In the genomic region with DNA sequence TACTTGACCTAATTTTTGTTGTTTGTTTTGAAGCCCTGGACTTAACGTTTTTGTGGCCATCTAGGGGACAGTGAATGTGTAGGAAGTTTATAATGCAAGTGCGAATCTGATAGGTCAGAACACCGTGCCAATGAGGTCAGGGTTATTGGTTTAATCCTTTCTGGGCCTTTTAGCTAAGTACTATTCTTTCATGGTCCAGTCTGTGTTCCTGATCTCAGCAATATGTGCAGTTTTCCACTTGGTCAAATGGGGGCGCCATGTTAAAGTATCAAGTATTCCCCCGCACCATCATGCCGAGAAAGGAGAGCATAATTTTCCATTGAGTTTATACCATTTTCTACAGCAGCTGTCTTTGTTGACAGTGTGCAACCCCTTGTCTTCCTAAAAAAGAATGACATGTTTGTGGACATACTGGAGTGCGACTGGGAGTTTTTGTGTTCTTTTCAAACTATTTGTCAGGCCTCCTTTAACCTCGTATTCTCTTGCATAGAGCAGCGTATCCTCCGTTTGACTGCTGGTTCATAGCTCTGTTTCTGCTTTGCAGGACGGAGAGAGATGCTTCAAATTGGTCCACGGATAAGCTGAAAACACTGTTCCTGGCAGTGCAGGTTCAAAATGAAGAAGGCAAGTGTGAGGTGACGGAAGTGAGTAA, we compare ENCODE assay signal across 8 cellular contexts. TPM values are rescaled to one million over a fixed set of nuclear protein-coding genes. Genes with fewer than 3 reads are reported as not detected.
DNase-seq lines count a peak whose midpoint lies in the region; ATAC-seq, FAIRE-seq and TF ChIP-seq lines count a peak whose summit lies in the region.

No MANE protein-coding gene starts in this region.

- H3K27ac ChIP-seq in VCaP (peak overlapping the region; percentile 91), HepG2 (ENCODE audit: extremely low read length, insufficient read depth, low read length) (peak overlapping the region; percentile 88)

- POLR2A ChIA-PET in HepG2 (lab: Yijun Ruan, JAX), result interaction anchor here (0.9 to 2.7 kb wide), 8 partner anchors 9 to 156 kb away, joined by 3 to 10 read pairs (median 6); a partner anchor contains a TSS

- ATAC-seq in HepG2, result no peak
- ATAC-seq in GM21360 (IDR thresholded peaks at IDR 0.05; ENCODE audit: unreplicated experiment), result no peak

- peak overlapping the region; percentile 79 to 98 (median 90) for H3K4me3 ChIP-seq in HepG2 (replicated peaks in 1 of 3; ENCODE audit: insufficient read depth in 1 of 3, low read depth in 2 of 3, low read length in 3 of 3)

- TF ChIP-seq EP300 in HepG2 (IDR thresholded peaks at IDR 0.05; ENCODE audit: low read depth in 2 of 2, low read length in 2 of 2) (no peak), HepG2 (CRISPR knock-in tag; IDR thresholded peaks at IDR 0.05; ENCODE audit: borderline replicate concordance) (no peak)

- no peak for TF ChIP-seq POLR2A in HepG2 (IDR thresholded peaks at IDR 0.05; ENCODE audit: insufficient read depth in 1 of 2, low read depth in 2 of 2, low read length in 2 of 2)

- H3K4me2 ChIP-seq in HepG2 (ENCODE audit: low read depth, low read length), result peak overlapping the region; percentile 95

- TSS peak; percentile 50 for BruUV-seq in HepG2 (replicated peaks; lab: Mats Ljungman, UMichigan)

- TF ChIP-seq RAD21 in HepG2 (CRISPR knock-in tag; IDR thresholded peaks at IDR 0.05), result peak; percentile 38; the same call in 1 of the 2 replicates

- peak; percentile 42 for DNase-seq in NCI-H1436 (lab: John Stamatoyannopoulos, UW)
- DNase-seq in NCI-H1436 treated with DMSO at 0.1 percent for 48 hours (lab: John Stamatoyannopoulos, UW), result no peak
- DNase-seq in NCI-H146 treated with DMSO at 0.1 percent for 48 hours (lab: John Stamatoyannopoulos, UW; ENCODE audit: unreplicated experiment), result peak; percentile 12
- peak; percentile 46 for DNase-seq in central memory CD4-positive, alpha-beta T cell
- DNase-seq in HepG2 (ENCODE audit: low spot score), result peak; percentile 75
- DNase-seq in stimulated activated CD4-positive, alpha-beta T cell treated with anti-CD3 and anti-CD28 coated beads, Interleukin-2, amount 100 ng/mL, for 4 hours (ENCODE audit: low read depth), result peak; percentile 46

- H3K79me2 ChIP-seq in HepG2 (ENCODE audit: insufficient read depth, low read length), result peaks cover 48% of the 10 kb centered on the region

- no peaks in the 10 kb centered on the region; a peak in 1 of 5 replicates for H3K27me3 ChIP-seq in HepG2 (ENCODE audit: control insufficient read depth in 1 of 2, insufficient read depth in 2 of 2, low read length in 2 of 2)

- TF ChIP-seq CTCF in VCaP (conservative IDR thresholded peaks at IDR 0.05) (peak; percentile 77), HepG2 (CRISPR knock-in tag; IDR thresholded peaks at IDR 0.05) (peak; percentile 77)

- H3K9me3 ChIP-seq in HepG2 (ENCODE audit: low read length), result no peaks in the 10 kb centered on the region

- H3K9ac ChIP-seq in HepG2 (ENCODE audit: insufficient read depth, low read depth, low read length), result peak overlapping the region; percentile 89

- H3K36me3 ChIP-seq in HepG2 (replicated peaks in 1 of 2; ENCODE audit: control insufficient read depth in 1 of 2, insufficient read depth in 2 of 2, low read length in 2 of 2), result peaks cover 29 to 42% of the 10 kb centered on the region in 2 experiments

- FAIRE-seq in HepG2 (lab: Jason Lieb, UNC), result peak; percentile 60

- CTCF ChIA-PET in HepG2 (lab: Yijun Ruan, JAX; ENCODE audit: low intra/inter-chr PET ratio, low total read pairs), result interaction anchor here (0.7 to 1.8 kb wide), 2 partner anchors 9 to 93 kb away, joined by 4 to 14 read pairs; no protein-coding TSS in a partner anchor

- peaks cover 8% of the 10 kb centered on the region for H4K20me1 ChIP-seq in HepG2 (ENCODE audit: insufficient read depth, low read length)

- in situ Hi-C loops in HepG2 (cut with HindIII; ENCODE audit: extremely low pct_ligation_motif_present, low pct_unique_long_range_greater_than_20kb), result loop anchor here (5.0 kb wide), 1 partner anchor 93 kb away; no protein-coding TSS in a partner anchor

- peaks cover 35% of the 10 kb centered on the region for H3K4me1 ChIP-seq in HepG2 (ENCODE audit: insufficient read depth, low read length)

- H2AFZ ChIP-seq in HepG2 (ENCODE audit: low read length), result no peak overlapping the region

- intact Hi-C loops in HepG2 (cut with micrococcal nuclease; ENCODE audit: unreplicated experiment), result loop anchor here (1.0 to 5.0 kb wide), 3 partner anchors 40 to 137 kb away; a partner anchor contains a TSS

- WGBS in HepG2 (ENCODE audit: low lambda C conversion rate), result 44% methylated on average over 13 of the region's 13 CpGs

RNA-seq across cellular contexts. Expression of a gene that starts 1.3 kb away (rescaled TPM):
- total RNA-seq in HepG2 (2016; rRNA removed; fragmentation: Illumina TruSeq; extraction: Trizol), result 241 and 310 TPM in 2 replicates
- total RNA-seq in HepG2 (2016; cell fraction: cytosol; rRNA removed; fragmentation: Illumina TruSeq; extraction: Trizol; ENCODE audit: low read depth), result 46.4 and 46.6 TPM in 2 replicates
- 247 and 307 TPM in 2 replicates for total RNA-seq in HepG2 (2016; cell fraction: insoluble cytoplasmic fraction; rRNA removed; fragmentation: Illumina TruSeq; extraction: Trizol)
- total RNA-seq in HepG2 (2016; cell fraction: membrane; rRNA removed; fragmentation: Illumina TruSeq; extraction: Trizol), result 65.3 and 71.9 TPM in 2 replicates
- total RNA-seq in HepG2 (2016; cell fraction: nucleus; rRNA removed; fragmentation: Illumina TruSeq; extraction: Trizol), result 99.7 and 100 TPM in 2 replicates
- polyA plus RNA-seq in HepG2 (2011; rRNA removed), result 113 and 118 TPM in 2 replicates
- 126 and 174 TPM in 2 replicates for polyA plus RNA-seq in HepG2 (2011; cell fraction: cytosol; rRNA removed)
- 40.9 and 53.0 TPM in 2 replicates for polyA plus RNA-seq in HepG2 (2011; cell fraction: nucleus; rRNA removed)
- polyA plus RNA-seq in HepG2 (2012), result 114 and 118 TPM in 2 replicates
- polyA plus RNA-seq in HepG2 (2016; cell fraction: cytosol; fragmentation: Illumina TruSeq; extraction: Trizol; ENCODE audit: low read depth), result 26.2 TPM in 2 replicates
- polyA plus RNA-seq in HepG2 (2016; cell fraction: insoluble cytoplasmic fraction; fragmentation: Illumina TruSeq; extraction: Trizol; ENCODE audit: low read depth), result 395 TPM in 2 replicates
- polyA plus RNA-seq in HepG2 (2016; cell fraction: membrane; fragmentation: Illumina TruSeq; extraction: Trizol; ENCODE audit: low read depth), result 42.3 and 47.2 TPM in 2 replicates
- 170 and 191 TPM in 2 replicates for polyA plus RNA-seq in HepG2 (2016; cell fraction: nucleus; fragmentation: Illumina TruSeq; extraction: Trizol; ENCODE audit: insufficient read depth, low read depth)
- 102 and 240 TPM in 2 replicates for polyA minus RNA-seq in HepG2 (2011; rRNA and poly(A)+ RNA removed; ENCODE audit: low replicate concordance)
- polyA minus RNA-seq in HepG2 (2011; cell fraction: cytosol; rRNA and poly(A)+ RNA removed), result 59.2 and 65.4 TPM in 2 replicates
- polyA minus RNA-seq in HepG2 (2011; cell fraction: nucleus; rRNA and poly(A)+ RNA removed), result 32.2 and 49.9 TPM in 2 replicates

RNA-seq across cellular contexts. Expression of a gene that starts 1.8 kb away (rescaled TPM):
- 13.3 and 14.9 TPM in 2 replicates for total RNA-seq in HepG2 (2016; rRNA removed; fragmentation: Illumina TruSeq; extraction: Trizol)
- total RNA-seq in HepG2 (2016; cell fraction: cytosol; rRNA removed; fragmentation: Illumina TruSeq; extraction: Trizol; ENCODE audit: low read depth), result 2.6 and 2.8 TPM in 2 replicates
- total RNA-seq in HepG2 (2016; cell fraction: insoluble cytoplasmic fraction; rRNA removed; fragmentation: Illumina TruSeq; extraction: Trizol), result 12.8 and 14.5 TPM in 2 replicates
- 6.3 and 6.8 TPM in 2 replicates for total RNA-seq in HepG2 (2016; cell fraction: membrane; rRNA removed; fragmentation: Illumina TruSeq; extraction: Trizol)
- total RNA-seq in HepG2 (2016; cell fraction: nucleus; rRNA removed; fragmentation: Illumina TruSeq; extraction: Trizol), result 11.3 and 15.3 TPM in 2 replicates
- 18.7 and 21.5 TPM in 2 replicates for polyA plus RNA-seq in HepG2 (2011; rRNA removed)
- polyA plus RNA-seq in HepG2 (2011; cell fraction: cytosol; rRNA removed), result 11.6 and 15.0 TPM in 2 replicates
- 15.9 and 19.5 TPM in 2 replicates for polyA plus RNA-seq in HepG2 (2011; cell fraction: nucleus; rRNA removed)
- 9.7 and 11.4 TPM in 2 replicates for polyA plus RNA-seq in HepG2 (2012)
- 1.7 and 1.8 TPM in 2 replicates for polyA plus RNA-seq in HepG2 (2016; cell fraction: cytosol; fragmentation: Illumina TruSeq; extraction: Trizol; ENCODE audit: low read depth)
- polyA plus RNA-seq in HepG2 (2016; cell fraction: insoluble cytoplasmic fraction; fragmentation: Illumina TruSeq; extraction: Trizol; ENCODE audit: low read depth), result 14.7 and 15.7 TPM in 2 replicates
- 3.7 and 4.4 TPM in 2 replicates for polyA plus RNA-seq in HepG2 (2016; cell fraction: membrane; fragmentation: Illumina TruSeq; extraction: Trizol; ENCODE audit: low read depth)
- 14.0 and 16.4 TPM in 2 replicates for polyA plus RNA-seq in HepG2 (2016; cell fraction: nucleus; fragmentation: Illumina TruSeq; extraction: Trizol; ENCODE audit: insufficient read depth, low read depth)
- 18.9 and 21.0 TPM in 2 replicates for polyA minus RNA-seq in HepG2 (2011; rRNA and poly(A)+ RNA removed; ENCODE audit: low replicate concordance)
- polyA minus RNA-seq in HepG2 (2011; cell fraction: cytosol; rRNA and poly(A)+ RNA removed), result 9.8 and 11.7 TPM in 2 replicates
- 29.2 and 34.9 TPM in 2 replicates for polyA minus RNA-seq in HepG2 (2011; cell fraction: nucleus; rRNA and poly(A)+ RNA removed)

RNA-seq across cellular contexts. Expression of a gene that starts 35.9 kb away (rescaled TPM):
- 0.24 TPM in 1 of 2 replicates, not detected in the other for total RNA-seq in HepG2 (2016; rRNA removed; fragmentation: Illumina TruSeq; extraction: Trizol)
- 0.20 and 0.35 TPM in 2 replicates for total RNA-seq in HepG2 (2016; cell fraction: cytosol; rRNA removed; fragmentation: Illumina TruSeq; extraction: Trizol; ENCODE audit: low read depth)
- total RNA-seq in HepG2 (2016; cell fraction: insoluble cytoplasmic fraction; rRNA removed; fragmentation: Illumina TruSeq; extraction: Trizol), result 0.09 and 0.17 TPM in 2 replicates
- total RNA-seq in HepG2 (2016; cell fraction: membrane; rRNA removed; fragmentation: Illumina TruSeq; extraction: Trizol), result 0.12 and 0.17 TPM in 2 replicates
- total RNA-seq in HepG2 (2016; cell fraction: nucleus; rRNA removed; fragmentation: Illumina TruSeq; extraction: Trizol), result 0.38 and 0.43 TPM in 2 replicates
- 0.41 and 0.71 TPM in 2 replicates for polyA plus RNA-seq in HepG2 (2011; rRNA removed)
- 0.08 and 0.10 TPM in 2 replicates for polyA plus RNA-seq in HepG2 (2011; cell fraction: cytosol; rRNA removed)
- polyA plus RNA-seq in HepG2 (2011; cell fraction: nucleus; rRNA removed), result 1.8 and 2.3 TPM in 2 replicates
- polyA plus RNA-seq in HepG2 (2012), result 0.65 and 0.83 TPM in 2 replicates
- not detected in 2 replicates for polyA plus RNA-seq in HepG2 (2016; cell fraction: cytosol; fragmentation: Illumina TruSeq; extraction: Trizol; ENCODE audit: low read depth)
- 0.12 TPM in 1 of 2 replicates, not detected in the other for polyA plus RNA-seq in HepG2 (2016; cell fraction: insoluble cytoplasmic fraction; fragmentation: Illumina TruSeq; extraction: Trizol; ENCODE audit: low read depth)
- polyA plus RNA-seq in HepG2 (2016; cell fraction: membrane; fragmentation: Illumina TruSeq; extraction: Trizol; ENCODE audit: low read depth), result 0.12 TPM in 1 of 2 replicates, not detected in the other
- 0.67 and 1.4 TPM in 2 replicates for polyA plus RNA-seq in HepG2 (2016; cell fraction: nucleus; fragmentation: Illumina TruSeq; extraction: Trizol; ENCODE audit: insufficient read depth, low read depth)
- polyA minus RNA-seq in HepG2 (2011; rRNA and poly(A)+ RNA removed; ENCODE audit: low replicate concordance), result 0.23 and 0.42 TPM in 2 replicates
- polyA minus RNA-seq in HepG2 (2011; cell fraction: cytosol; rRNA and poly(A)+ RNA removed), result not detected in 2 replicates
- polyA minus RNA-seq in HepG2 (2011; cell fraction: nucleus; rRNA and poly(A)+ RNA removed), result 0.62 and 1.5 TPM in 2 replicates

RNA-seq across cellular contexts. Expression of a gene that starts 39.4 kb away (rescaled TPM):
- total RNA-seq in HepG2 (2016; rRNA removed; fragmentation: Illumina TruSeq; extraction: Trizol), result 0.83 and 1.8 TPM in 2 replicates
- total RNA-seq in HepG2 (2016; cell fraction: cytosol; rRNA removed; fragmentation: Illumina TruSeq; extraction: Trizol; ENCODE audit: low read depth), result 0.20 and 0.44 TPM in 2 replicates
- total RNA-seq in HepG2 (2016; cell fraction: insoluble cytoplasmic fraction; rRNA removed; fragmentation: Illumina TruSeq; extraction: Trizol), result 0.56 and 1.8 TPM in 2 replicates
- 0.46 and 0.55 TPM in 2 replicates for total RNA-seq in HepG2 (2016; cell fraction: membrane; rRNA removed; fragmentation: Illumina TruSeq; extraction: Trizol)
- 1.4 TPM in 2 replicates for total RNA-seq in HepG2 (2016; cell fraction: nucleus; rRNA removed; fragmentation: Illumina TruSeq; extraction: Trizol)
- 40.7 and 43.2 TPM in 2 replicates for polyA plus RNA-seq in HepG2 (2011; rRNA removed)
- polyA plus RNA-seq in HepG2 (2011; cell fraction: cytosol; rRNA removed), result 17.0 and 22.7 TPM in 2 replicates
- 47.8 and 68.7 TPM in 2 replicates for polyA plus RNA-seq in HepG2 (2011; cell fraction: nucleus; rRNA removed)
- 59.6 and 62.7 TPM in 2 replicates for polyA plus RNA-seq in HepG2 (2012)
- 0.08 and 0.19 TPM in 2 replicates for polyA plus RNA-seq in HepG2 (2016; cell fraction: cytosol; fragmentation: Illumina TruSeq; extraction: Trizol; ENCODE audit: low read depth)
- polyA plus RNA-seq in HepG2 (2016; cell fraction: insoluble cytoplasmic fraction; fragmentation: Illumina TruSeq; extraction: Trizol; ENCODE audit: low read depth), result 0.53 and 0.60 TPM in 2 replicates
- 0.16 and 0.26 TPM in 2 replicates for polyA plus RNA-seq in HepG2 (2016; cell fraction: membrane; fragmentation: Illumina TruSeq; extraction: Trizol; ENCODE audit: low read depth)
- 2.1 and 2.3 TPM in 2 replicates for polyA plus RNA-seq in HepG2 (2016; cell fraction: nucleus; fragmentation: Illumina TruSeq; extraction: Trizol; ENCODE audit: insufficient read depth, low read depth)
- 0.09 and 81.0 TPM in 2 replicates for polyA minus RNA-seq in HepG2 (2011; rRNA and poly(A)+ RNA removed; ENCODE audit: low replicate concordance)
- polyA minus RNA-seq in HepG2 (2011; cell fraction: cytosol; rRNA and poly(A)+ RNA removed), result 31.8 and 33.0 TPM in 2 replicates
- 18.5 and 28.2 TPM in 2 replicates for polyA minus RNA-seq in HepG2 (2011; cell fraction: nucleus; rRNA and poly(A)+ RNA removed)
